In the genomic region with DNA sequence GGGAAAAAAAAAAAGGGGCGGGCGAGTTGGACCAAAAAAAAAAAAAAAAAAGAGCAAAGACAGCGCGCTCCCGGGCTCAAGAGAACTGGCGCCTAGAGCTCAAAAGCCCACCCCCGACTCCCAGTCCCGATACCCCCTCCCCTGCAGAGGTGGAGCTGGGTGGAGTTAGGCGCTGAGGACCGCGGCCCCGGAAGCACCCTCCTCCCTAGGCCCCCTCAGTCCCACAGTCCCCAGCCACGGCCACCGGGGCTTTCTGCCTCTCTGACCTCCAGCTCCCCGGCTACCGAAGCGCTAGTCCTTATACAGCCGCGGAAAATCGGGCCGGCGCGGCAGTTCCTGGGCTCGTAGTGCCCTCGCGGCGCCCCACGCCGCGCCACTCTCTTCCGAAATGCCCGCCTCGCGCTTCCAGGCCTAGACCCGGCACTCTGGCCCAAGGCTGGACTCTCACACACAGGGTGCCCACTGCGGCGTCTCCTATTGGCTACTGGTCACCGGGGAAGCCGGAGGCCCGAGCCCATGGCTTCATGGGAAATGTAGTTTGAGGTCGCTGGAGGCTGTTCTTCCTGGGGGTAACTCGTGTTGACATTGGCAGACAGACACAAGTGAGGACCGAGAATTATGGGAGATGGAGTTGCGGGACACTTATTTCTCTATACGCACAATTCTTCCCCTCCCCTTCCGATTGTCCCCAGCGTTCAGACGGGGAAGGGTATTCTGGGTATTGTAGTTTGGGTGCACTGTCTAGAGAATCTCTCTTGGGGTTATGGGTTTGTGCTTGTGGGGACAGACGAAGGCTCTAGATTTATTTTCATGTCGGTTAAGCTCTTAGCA, we compare ENCODE assay signal across 1 cellular context.
TF ChIP-seq lines count a peak whose summit lies in the region.

A gene with protein sequence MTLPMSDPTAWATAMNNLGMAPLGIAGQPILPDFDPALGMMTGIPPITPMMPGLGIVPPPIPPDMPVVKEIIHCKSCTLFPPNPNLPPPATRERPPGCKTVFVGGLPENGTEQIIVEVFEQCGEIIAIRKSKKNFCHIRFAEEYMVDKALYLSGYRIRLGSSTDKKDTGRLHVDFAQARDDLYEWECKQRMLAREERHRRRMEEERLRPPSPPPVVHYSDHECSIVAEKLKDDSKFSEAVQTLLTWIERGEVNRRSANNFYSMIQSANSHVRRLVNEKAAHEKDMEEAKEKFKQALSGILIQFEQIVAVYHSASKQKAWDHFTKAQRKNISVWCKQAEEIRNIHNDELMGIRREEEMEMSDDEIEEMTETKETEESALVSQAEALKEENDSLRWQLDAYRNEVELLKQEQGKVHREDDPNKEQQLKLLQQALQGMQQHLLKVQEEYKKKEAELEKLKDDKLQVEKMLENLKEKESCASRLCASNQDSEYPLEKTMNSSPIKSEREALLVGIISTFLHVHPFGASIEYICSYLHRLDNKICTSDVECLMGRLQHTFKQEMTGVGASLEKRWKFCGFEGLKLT (minus strand): TSS at position 427 of the 831 bp plus-strand sequence. CDS start 199,993 bp downstream, outside the sequence.

TF ChIP-seq in K562, 482 proteins besides CTCF, POLR2A, EP300 and RAD21 (continued from another document and continues in another):
- TF ChIP-seq ZNF407 (IDR thresholded peaks at IDR 0.05; ENCODE audit: low read depth) = no peak
- TF ChIP-seq SNAPC5 (CRISPR knock-in tag; IDR thresholded peaks at IDR 0.05) = no peak
- TF ChIP-seq PRPF4 (IDR thresholded peaks at IDR 0.05; ENCODE audit: insufficient read depth, low read depth, low read length, poor library complexity, severe bottlenecking) = no peak
- no peak for TF ChIP-seq ZNF224 (CRISPR knock-in tag; IDR thresholded peaks at IDR 0.05)
- no peak for TF ChIP-seq RBM25 (IDR thresholded peaks at IDR 0.05; ENCODE audit: low read depth, low read length, severe bottlenecking)
- no peak for TF ChIP-seq PRMT5 (CRISPR knock-in tag; IDR thresholded peaks at IDR 0.05)
- TF ChIP-seq ZNF124 (CRISPR knock-in tag; IDR thresholded peaks at IDR 0.05) = no peak
- TF ChIP-seq SMC3 (conservative IDR thresholded peaks at IDR 0.05; ENCODE audit: insufficient read depth, low read depth, low read length) = no peak
- TF ChIP-seq CREB1 (IDR thresholded peaks at IDR 0.05) = peak; percentile 37
- no peak for TF ChIP-seq CREB1 (CRISPR knock-in tag; IDR thresholded peaks at IDR 0.05)
- peak; percentile 49 for TF ChIP-seq PCBP1 (IDR thresholded peaks at IDR 0.05; ENCODE audit: low read depth, low read length, poor library complexity, severe bottlenecking)
- no peak for TF ChIP-seq TAF15 (IDR thresholded peaks at IDR 0.05; ENCODE audit: low read depth, low read length)
- TF ChIP-seq CHD7 (IDR thresholded peaks at IDR 0.05; ENCODE audit: low read depth, low read length) = no peak
- no peak for TF ChIP-seq MCM5 (IDR thresholded peaks at IDR 0.05; ENCODE audit: low read depth)
- no peak for TF ChIP-seq ARID4B (CRISPR knock-in tag; IDR thresholded peaks at IDR 0.05)
- TF ChIP-seq LARP7 (IDR thresholded peaks at IDR 0.05) = no peak
- no peak for TF ChIP-seq E2F4 (CRISPR knock-in tag; IDR thresholded peaks at IDR 0.05; ENCODE audit: low read depth)
- no peak for TF ChIP-seq SMAD1 (IDR thresholded peaks at IDR 0.05; ENCODE audit: low read depth, low read length, partially characterized antibody)
